8 cellular contexts compared by ENCODE assay signal in genomic region chr1:15758537-15758936, GRCh38. TPM values are rescaled to one million over a fixed set of nuclear protein-coding genes. Genes with fewer than 3 reads are reported as not detected.
A peak's percentile ranks its signal among the peaks of the same experiment; 100 is the strongest.
DNase-seq lines count a peak whose midpoint lies in the region; ATAC-seq, FAIRE-seq and TF ChIP-seq lines count a peak whose summit lies in the region.

FBLIM1 (plus strand) TSS chr1:15758795; CDS start chr1:15764984, 6,189 bp downstream.

- BruUV-seq in A673 (replicated peaks; lab: Mats Ljungman, UMichigan), result no TSS peak

- no peaks in the 10 kb centered on the region for H3K36me3 ChIP-seq in A673 (ENCODE audit: insufficient read depth, low read length, poor library complexity, severe bottlenecking)
- no peaks in the 10 kb centered on the region for H3K36me3 ChIP-seq in right lobe of liver
- H3K36me3 ChIP-seq in testis (ENCODE audit: low read depth, missing control alignments), result no peaks in the 10 kb centered on the region

- no peaks in the 10 kb centered on the region for H3K27me3 ChIP-seq in A673 (replicated peaks; ENCODE audit: insufficient read depth, low read depth, low read length, poor library complexity)
- H3K27me3 ChIP-seq in right lobe of liver, result no peaks in the 10 kb centered on the region
- no peaks in the 10 kb centered on the region for H3K27me3 ChIP-seq in testis

- H3K27ac ChIP-seq in A673 (ENCODE audit: low read depth, low read length, poor library complexity, severe bottlenecking) (peak within 1 kb of the TSS; percentile 83), coronary artery (peak within 1 kb of the TSS; percentile 99), right lobe of liver (peak within 1 kb of the TSS in 2 of 3 donors; percentile 24 to 49), testis (peak within 1 kb of the TSS; percentile 89 to 93)

- TF ChIP-seq POLR2A in right lobe of liver (IDR thresholded peaks at IDR 0.05) (no peak), testis (IDR thresholded peaks at IDR 0.05) (no peak)

- ATAC-seq in right lobe of liver (peak in 3 of 4 donors; percentile 9 to 16 (median 14)), HG03097 (IDR thresholded peaks at IDR 0.05; ENCODE audit: low FRiP score, unreplicated experiment) (no peak)

- POLR2A ChIA-PET in A673 (lab: Charles Lee; ENCODE audit: low non-redundant PET), result no interaction called here

- FAIRE-seq in urothelium cell line (lab: Jason Lieb, UNC), result no peak

- H3K4me1 ChIP-seq in A673 (ENCODE audit: insufficient read depth, low read length, poor library complexity, severe bottlenecking) (peaks cover 24% of the 10 kb centered on the region), right lobe of liver (peaks cover 0 to 6% (median 0%) of the 10 kb centered on the region in 4 donors), testis (peaks cover 36% of the 10 kb centered on the region)

- WGBS in right lobe of liver (ENCODE audit: insufficient coverage, low coverage, low lambda C conversion rate, missing lambda C conversion rate), result 2% methylated on average over 12 of the region's 49 CpGs
- WGBS in testis, 2 donors, result no CpG with 5 or more reads among the region's 49 CpGs

- CTCF ChIA-PET in A673 (lab: Charles Lee), result no interaction called here

- H3K9me3 ChIP-seq in A673 (ENCODE audit: low read depth, low read length, poor library complexity, severe bottlenecking), result no peaks in the 10 kb centered on the region
- no peaks in the 10 kb centered on the region for H3K9me3 ChIP-seq in right lobe of liver
- H3K9me3 ChIP-seq in testis, result no peaks in the 10 kb centered on the region

- DNase-seq in A673 (ENCODE audit: low spot score) (no peak), HT-29 (ENCODE audit: low spot score) (no peak), coronary artery (ENCODE audit: low spot score) (no peak), right lobe of liver (no peak), testis (no peak), SKM-1 (lab: John Stamatoyannopoulos, UW; ENCODE audit: unreplicated experiment) (no peak), urothelium cell line (ENCODE audit: low spot score) (no peak)

- intact Hi-C loops in A673 (cut with micrococcal nuclease; ENCODE audit: unreplicated experiment) (no loop called here), right lobe of liver (cut with DNase I) (no loop called here), testis (cut with DNase I; ENCODE audit: low total_unique reads) (no loop called here)

- TF ChIP-seq CTCF in A673 (conservative IDR thresholded peaks at IDR 0.05; ENCODE audit: low read depth, low read length), result no peak
- no peak for TF ChIP-seq CTCF in coronary artery (IDR thresholded peaks at IDR 0.05)
- TF ChIP-seq CTCF in right lobe of liver (IDR thresholded peaks at IDR 0.05), result no peak
- TF ChIP-seq CTCF in testis (IDR thresholded peaks at IDR 0.05), result no peak

- H3K4me3 ChIP-seq in A673 (ENCODE audit: low read depth, low read length, poor library complexity, severe bottlenecking) (peak within 1 kb of the TSS; percentile 85), coronary artery (peak within 1 kb of the TSS; percentile 99), right lobe of liver (peak within 1 kb of the TSS; percentile 36 to 55 (median 52)), testis (peak within 1 kb of the TSS; percentile 61 to 76)

RNA-seq across cellular contexts. Expression of gene FBLIM1, which starts in this region (rescaled TPM):
- 38.9 and 39.3 TPM in 2 replicates for total RNA-seq in A673 (2021)
- total RNA-seq in HT-29 (2014; rRNA removed; shearing (Covaris generic)), result 18.0 and 20.9 TPM in 2 replicates
- 10 to 100 TPM in 1 of 6 experiments, 1 to 10 TPM in 5; 4.0 to 13.1 (median 6.0) TPM for total RNA-seq in right lobe of liver
- total RNA-seq in testis, result 10 to 100 TPM; 32.8 to 52.5 TPM
- polyA plus RNA-seq in testis (ENCODE audit: insufficient read depth, low read depth, low replicate concordance), result 23.3 TPM

Comparison
In these comparisons a context has a peak if more than half of its experiments do, and no peak if none do; other contexts are left out.
1. H3K27ac ChIP-seq: peak in every context shown above with its lines; median percentile 99 in coronary artery; 91 in testis; 83 in A673; 36 in right lobe of liver.